In genomic region chr3:29427266-29428103, GRCh38 we compare ENCODE assay signal across 1 cellular context.
TF ChIP-seq lines count a peak whose summit lies in the region.

No MANE protein-coding gene starts in this region.

TF ChIP-seq in IMR-90, 13 proteins besides CTCF, POLR2A, EP300 and RAD21 (continued from another document):
- TF ChIP-seq USF2 (IDR thresholded peaks at IDR 0.05; ENCODE audit: low read depth, low read length) (no peak), MXI1 (IDR thresholded peaks at IDR 0.05; ENCODE audit: borderline replicate concordance, low read depth, low read length) (no peak)
TF ChIP-seq in IMR-90: peak in this region for 0.
